Comparison of ENCODE assay signal across 20 cellular contexts in the genomic region with DNA sequence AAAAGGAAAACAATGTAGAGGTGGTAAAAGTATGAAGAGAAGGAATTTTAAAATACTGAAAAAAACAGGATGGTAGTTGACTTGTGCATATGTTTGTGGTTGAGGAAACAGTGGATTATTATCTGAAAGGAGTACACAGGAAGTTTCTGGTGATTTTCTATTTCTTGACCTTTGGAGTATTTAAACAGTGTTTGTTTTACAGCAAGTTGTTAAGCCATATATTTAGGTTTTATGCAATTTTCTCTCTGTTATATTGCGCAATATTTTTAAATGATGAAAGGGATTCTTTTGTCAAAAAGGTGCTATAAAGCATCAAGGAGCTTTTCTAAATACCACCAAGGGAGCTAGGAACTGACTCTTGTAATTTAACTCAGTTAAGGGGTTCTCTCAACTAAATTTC.
A peak's percentile ranks its signal among the peaks of the same experiment; 100 is the strongest.
DNase-seq lines count a peak whose midpoint lies in the region; ATAC-seq, FAIRE-seq and TF ChIP-seq lines count a peak whose summit lies in the region.
"Had no signal": no experiment of that assay in that cellular context is flagged by ENCODE, and none has a peak within 500 bp of the region (broad histone marks: within the 10 kb centered on the region; RNA-seq: fewer than 3 reads in every experiment).

No MANE protein-coding gene starts in this region.

- TF ChIP-seq RAD21 in IMR-90 (IDR thresholded peaks at IDR 0.05; ENCODE audit: low read length) = no peak

- no peak overlapping the region for H2BK120ac ChIP-seq in IMR-90 (ENCODE audit: low read depth, low read length)

- H2AK9ac ChIP-seq in IMR-90 (replicated peaks; ENCODE audit: low read depth, low read length, poor library complexity) = no peak overlapping the region

- H2AFZ ChIP-seq in IMR-90 (replicated peaks; ENCODE audit: low read length, poor library complexity) = no peak overlapping the region

- TF ChIP-seq CTCF in IMR-90 (conservative IDR thresholded peaks at IDR 0.05; ENCODE audit: low read depth, low read length) (no peak), Caco-2 (IDR thresholded peaks at IDR 0.05; ENCODE audit: insufficient read depth in 1 of 2, low read depth in 1 of 2, low read length in 1 of 2, severe bottlenecking in 1 of 2, unreplicated experiment in 1 of 2) (no peak)
- TF ChIP-seq CTCF in CD8-positive, alpha-beta T cell (IDR thresholded peaks at IDR 0.05) = no peak

- ATAC-seq in CD4-positive, CD25-positive, alpha-beta regulatory T cell (ENCODE audit: low read depth in 2 of 2) = no peak
- ATAC-seq in IMR-90 (ENCODE audit: low read depth) = no peak
- ATAC-seq in left colon = peak; percentile 97
- no peak for ATAC-seq in CD8-positive, alpha-beta T cell
- ATAC-seq: A549, SK-N-SH treated with all-trans-retinoic acid at 6 μM for 48 hours had no signal

- no peak overlapping the region for H3K4me3 Mint-ChIP-seq in CD4-positive, CD25-positive, alpha-beta regulatory T cell
- H3K4me3 Mint-ChIP-seq in CD8-positive, alpha-beta T cell = no peak overlapping the region
- H3K4me3 Mint-ChIP-seq in Caco-2 (ENCODE audit: unreplicated experiment) = no peak overlapping the region
- H3K4me3 Mint-ChIP-seq: H9 had no signal

- H4K20me1 ChIP-seq in IMR-90 (ENCODE audit: insufficient read depth, low read length) = no peaks in the 10 kb centered on the region

- H3K4me2 ChIP-seq in IMR-90 (ENCODE audit: low read depth, low read length) = no peak overlapping the region
- H3K4me2 ChIP-seq: A549 had no signal

- BruUV-seq in IMR-90 (replicated peaks; lab: Mats Ljungman, UMichigan) (no TSS peak), Caco-2 (replicated peaks; lab: Mats Ljungman, UMichigan) (no TSS peak)

- POLR2A ChIA-PET in IMR-90 (lab: Charles Lee; ENCODE audit: unreplicated experiment) = no interaction called here
- POLR2A ChIA-PET in CD8-positive, alpha-beta T cell (lab: Charles Lee) = no interaction called here
- POLR2A ChIA-PET in Caco-2 (lab: Charles Lee) = no interaction called here

- H3K4me3 ChIP-seq in CD4-positive, CD25-positive, alpha-beta regulatory T cell (ENCODE audit: low read depth, low read length) = no peak overlapping the region
- no peak overlapping the region for H3K4me3 ChIP-seq in IMR-90 (ENCODE audit: insufficient read depth, low read depth, low read length)
- no peak overlapping the region for H3K4me3 ChIP-seq in CD8-positive, alpha-beta T cell (ENCODE audit: low read depth, low read length)
- no peak overlapping the region for H3K4me3 ChIP-seq in Caco-2 (ENCODE audit: low read depth, low read length)
- H3K4me3 ChIP-seq: A549 had no signal

- intact Hi-C loops in IMR-90 (cut with micrococcal nuclease) = no loop called here
- intact Hi-C loops in left colon (cut with DNase I, micrococcal nuclease) = no loop called here
- intact Hi-C loops in CD8-positive, alpha-beta T cell (cut with DNase I, micrococcal nuclease) = no loop called here
- intact Hi-C loops in Caco-2 (cut with micrococcal nuclease; ENCODE audit: unreplicated experiment) = no loop called here

- no peak overlapping the region for H3K4ac ChIP-seq in IMR-90 (ENCODE audit: low read depth, low read length)

- H3K4me1 ChIP-seq in CD4-positive, CD25-positive, alpha-beta regulatory T cell (ENCODE audit: control insufficient read depth, insufficient read depth, low read length, poor library complexity, severe bottlenecking) = no peaks in the 10 kb centered on the region
- H3K4me1 ChIP-seq in IMR-90 (ENCODE audit: control insufficient read depth, insufficient read depth, low read length) (no peaks in the 10 kb centered on the region), Caco-2 (0 out of 2 replicates have a peak, but pooled peaks cover 6% of the 10 kb centered on the region)
- no peaks in the 10 kb centered on the region for H3K4me1 ChIP-seq in CD8-positive, alpha-beta T cell (ENCODE audit: insufficient read depth, low read length)
- H3K4me1 ChIP-seq: A549 had no signal

- H3K9me3 ChIP-seq in CD4-positive, CD25-positive, alpha-beta regulatory T cell (ENCODE audit: control insufficient read depth in 2 of 2, low read length in 2 of 2) = no peaks in the 10 kb centered on the region
- H3K9me3 ChIP-seq in IMR-90 (ENCODE audit: control insufficient read depth, insufficient read depth, low read length) = no peaks in the 10 kb centered on the region
- no peaks in the 10 kb centered on the region for H3K9me3 ChIP-seq in CD8-positive, alpha-beta T cell (ENCODE audit: low read length)
- H3K9me3 ChIP-seq in Caco-2 = no peaks in the 10 kb centered on the region
- H3K9me3 ChIP-seq: A549 had no signal

- H3K27ac ChIP-seq in CD4-positive, CD25-positive, alpha-beta regulatory T cell (ENCODE audit: insufficient read depth, low read length, poor library complexity, severe bottlenecking) = peak overlapping the region; percentile 23
- H3K27ac ChIP-seq in IMR-90 (ENCODE audit: insufficient read depth, low read length) = no peak overlapping the region
- H3K27ac ChIP-seq in CD8-positive, alpha-beta T cell (ENCODE audit: low read depth, low read length) = no peak overlapping the region
- H3K27ac ChIP-seq: A549 had no signal

- H2AK5ac ChIP-seq in IMR-90 (ENCODE audit: low read depth, low read length) = no peak overlapping the region

- H2BK20ac ChIP-seq in IMR-90 (ENCODE audit: low read depth, low read length) = no peak overlapping the region

- H3K14ac ChIP-seq in IMR-90 (replicated peaks; ENCODE audit: low read depth, low read length) = no peak overlapping the region

- in situ Hi-C loops in IMR-90 (cut with MboI; ENCODE audit: low sequenced_read_pairs) = no loop called here

- dilution Hi-C loops in IMR-90 (cut with HindIII; ENCODE audit: low sequenced_read_pairs, unreplicated experiment) = no loop called here

- CTCF ChIA-PET in IMR-90 (lab: Yijun Ruan, JAX) (no interaction called here), Caco-2 (lab: Charles Lee) (no interaction called here)
- CTCF ChIA-PET in CD8-positive, alpha-beta T cell (lab: Charles Lee) = no interaction called here

- no peaks in the 10 kb centered on the region for H3K9me1 ChIP-seq in IMR-90 (ENCODE audit: insufficient read depth, low read length)

- no peak for TF ChIP-seq POLR2A in IMR-90 (IDR thresholded peaks at IDR 0.05; ENCODE audit: low read depth, low read length)

- H4K8ac ChIP-seq in IMR-90 (ENCODE audit: low read depth in 2 of 2, low read length in 2 of 2) = no peak overlapping the region

- no peak overlapping the region for H3K23ac ChIP-seq in IMR-90 (ENCODE audit: low read depth, low read length)

- peaks cover 2 to 48% (median 18%) of the 10 kb centered on the region in 4 donors for H3K4me1 Mint-ChIP-seq in CD4-positive, CD25-positive, alpha-beta regulatory T cell
- H3K4me1 Mint-ChIP-seq in CD8-positive, alpha-beta T cell (ENCODE audit: low read depth) = peaks cover 10% of the 10 kb centered on the region
- H3K4me1 Mint-ChIP-seq in Caco-2 (ENCODE audit: low read depth, unreplicated experiment) = peaks cover 5% of the 10 kb centered on the region

- no peaks in the 10 kb centered on the region for H3K27me3 Mint-ChIP-seq in CD4-positive, CD25-positive, alpha-beta regulatory T cell
- H3K27me3 Mint-ChIP-seq in CD8-positive, alpha-beta T cell (ENCODE audit: low read depth) = no peaks in the 10 kb centered on the region
- H3K27me3 Mint-ChIP-seq in Caco-2 (ENCODE audit: insufficient read depth, unreplicated experiment) = no peaks in the 10 kb centered on the region
- H3K27me3 Mint-ChIP-seq: CD4-positive, alpha-beta memory T cell had no signal

- no CpG with 5 or more reads among the region's 1 CpG for WGBS in IMR-90 (ENCODE audit: extremely low coverage in 2 of 2, insufficient read length in 1 of 2), 2 experiments

- no peaks in the 10 kb centered on the region for H3K27me3 ChIP-seq in CD4-positive, CD25-positive, alpha-beta regulatory T cell (ENCODE audit: control insufficient read depth, insufficient read depth, low read length)
- H3K27me3 ChIP-seq in IMR-90 (ENCODE audit: control insufficient read depth, insufficient read depth, low read length) (no peaks in the 10 kb centered on the region), Caco-2 (replicated peaks; ENCODE audit: control insufficient read depth, insufficient read depth, low read length) (no peaks in the 10 kb centered on the region)
- no peaks in the 10 kb centered on the region for H3K27me3 ChIP-seq in CD8-positive, alpha-beta T cell (ENCODE audit: insufficient read depth, low read length)

- H3K79me1 ChIP-seq in IMR-90 (ENCODE audit: low read depth in 1 of 2, low read length in 2 of 2) = no peaks in the 10 kb centered on the region

- FAIRE-seq in colon (lab: Jason Lieb, UNC) = peak; percentile 97
- FAIRE-seq: D721Med had no signal

- no peak overlapping the region for H2BK5ac ChIP-seq in IMR-90 (ENCODE audit: low read depth, low read length, poor library complexity, severe bottlenecking)

- no peak overlapping the region for H3K56ac ChIP-seq in IMR-90 (ENCODE audit: extremely low read depth, insufficient read depth, low read length)

- no peak for DNase-seq in CD4-positive, CD25-positive, alpha-beta regulatory T cell
- no peak for DNase-seq in IMR-90
- no peak for DNase-seq in left colon
- no peak for DNase-seq in CD8-positive, alpha-beta T cell
- DNase-seq in SHP77 (lab: John Stamatoyannopoulos, UW) = no peak
- no peak for DNase-seq in Caco-2
- DNase-seq: CD4-positive, alpha-beta memory T cell; DMS79 treated with DMSO at 0.1 percent for 48 hours; H9; Kasumi-1; NCI-H1105 treated with DMSO at 0.1 percent for 48 hours; NCI-H1694; NCI-H2107; NCI-H510A treated with DMSO at 0.1 percent for 48 hours; NCI-H774; Right ventricle myocardium superior had no signal

- no peak overlapping the region for H3K9ac ChIP-seq in IMR-90 (ENCODE audit: low read depth, low read length)

- H3K27ac Mint-ChIP-seq in CD4-positive, CD25-positive, alpha-beta regulatory T cell = no peak overlapping the region
- H3K27ac Mint-ChIP-seq in CD8-positive, alpha-beta T cell = no peak overlapping the region
- no peak overlapping the region for H3K27ac Mint-ChIP-seq in Caco-2 (ENCODE audit: unreplicated experiment)
- H3K27ac Mint-ChIP-seq: CD4-positive, alpha-beta memory T cell; H9 had no signal

- H2BK15ac ChIP-seq in IMR-90 (ENCODE audit: low read depth, low read length) = no peak overlapping the region

- no peak overlapping the region for H3K18ac ChIP-seq in IMR-90 (ENCODE audit: low read depth, low read length)

- no peak overlapping the region for H4K91ac ChIP-seq in IMR-90 (ENCODE audit: insufficient read depth, low read depth, low read length)

- H4K5ac ChIP-seq in IMR-90 (ENCODE audit: low read depth, low read length) = no peak overlapping the region

- H3K36me3 Mint-ChIP-seq in CD4-positive, CD25-positive, alpha-beta regulatory T cell = no peaks in the 10 kb centered on the region
- no peaks in the 10 kb centered on the region for H3K36me3 Mint-ChIP-seq in CD8-positive, alpha-beta T cell
- no peaks in the 10 kb centered on the region for H3K36me3 Mint-ChIP-seq in Caco-2 (ENCODE audit: insufficient read depth, unreplicated experiment)
- H3K36me3 Mint-ChIP-seq: CD4-positive, alpha-beta memory T cell had no signal

- peaks cover 0 to 2% (median 0%) of the 10 kb centered on the region in 7 donors for H3K9me3 Mint-ChIP-seq in CD4-positive, CD25-positive, alpha-beta regulatory T cell
- no peaks in the 10 kb centered on the region for H3K9me3 Mint-ChIP-seq in CD8-positive, alpha-beta T cell
- H3K9me3 Mint-ChIP-seq in Caco-2 (ENCODE audit: unreplicated experiment) = peaks cover 8% of the 10 kb centered on the region

- H3K36me3 ChIP-seq in CD4-positive, CD25-positive, alpha-beta regulatory T cell (ENCODE audit: control insufficient read depth, insufficient read depth, low read length) = no peaks in the 10 kb centered on the region
- H3K36me3 ChIP-seq in IMR-90 (ENCODE audit: control insufficient read depth, insufficient read depth, low read length) (no peaks in the 10 kb centered on the region), Caco-2 (ENCODE audit: control insufficient read depth, insufficient read depth, low read length) (no peaks in the 10 kb centered on the region)
- H3K36me3 ChIP-seq in CD8-positive, alpha-beta T cell (ENCODE audit: insufficient read depth, low read length) = no peaks in the 10 kb centered on the region
